Comparison of ENCODE assay signal across 26 cellular contexts in genomic region chr1:209526137-209526536, GRCh38. TPM values are rescaled to one million over a fixed set of nuclear protein-coding genes. Genes with fewer than 3 reads are reported as not detected.
"Had no signal": no experiment of that assay in that cellular context is flagged by ENCODE, and none has a peak within 500 bp of the region (broad histone marks: within the 10 kb centered on the region; RNA-seq: fewer than 3 reads in every experiment).

No MANE protein-coding gene starts in this region.

- H3K36me3 Mint-ChIP-seq: activated CD4-positive, alpha-beta memory T cell treated with anti-CD3 and anti-CD28 coated beads for 36 hours; activated naive CD8-positive, alpha-beta T cell had no signal

- H3K36me3 ChIP-seq: brain microvascular endothelial cell, cardiac muscle cell had no signal

- H3K27me3 ChIP-seq: brain microvascular endothelial cell, cardiac muscle cell had no signal

- H3K4me1 Mint-ChIP-seq: activated CD4-positive, alpha-beta T cell treated with anti-CD3 and anti-CD28 coated beads, Interleukin-2, amount 10 ng/mL, durations not matched to agents 7 days and 5 days; activated T-helper 17 cell treated with anti-CD3 and anti-CD28 coated beads, Interleukin-2, amount 50 U/mL, for 72 hours had no signal

- ATAC-seq: activated T-helper 17 cell treated with anti-CD3 and anti-CD28 coated beads, Interleukin-2, amount 50 U/mL, for 72 hours; K562; T-helper 17 cell had no signal

- H3K27ac Mint-ChIP-seq: activated CD4-positive, alpha-beta memory T cell treated with anti-CD3 and anti-CD28 coated beads for 36 hours; activated CD4-positive, alpha-beta T cell treated with anti-CD3 and anti-CD28 coated beads, Interleukin-2, amount 10 ng/mL, durations not matched to agents 7 days and 5 days; activated naive CD4-positive, alpha-beta T cell treated with anti-CD3 and anti-CD28 coated beads for 36 hours; activated naive CD8-positive, alpha-beta T cell; activated T-helper 17 cell treated with anti-CD3 and anti-CD28 coated beads, Interleukin-2, amount 50 U/mL, for 72 hours; T-helper 17 cell had no signal

- DNase-seq: activated CD4-positive, alpha-beta memory T cell treated with anti-CD3 and anti-CD28 coated beads for 36 hours; activated CD4-positive, alpha-beta T cell treated with anti-CD3 and anti-CD28 coated beads, Interleukin-2, amount 10 ng/mL, durations not matched to agents 7 days and 5 days; activated CD4-positive, CD25-positive, alpha-beta regulatory T cell; activated CD8-positive, alpha-beta memory T cell treated with anti-CD3 and anti-CD28 coated beads for 24 hours; activated gamma-delta T cell; activated naive CD4-positive, alpha-beta T cell treated with anti-CD3 and anti-CD28 coated beads for 36 hours; activated T-cell treated with anti-CD3 and anti-CD28 coated beads for 4 hours; activated T-cell treated with anti-CD3 and anti-CD28 coated beads, Interleukin-2, amount 50 U/mL, for 48 hours; brain microvascular endothelial cell; Karpas-422; NCI-H1092; NCI-H1417; NCI-H1694; NCI-H2029; NCI-H2107; NCI-H2171 treated with DMSO at 0.1 percent for 48 hours; NCI-H226; NCI-H526 treated with DMSO at 0.1 percent for 48 hours; SHP77 treated with DMSO at 0.1 percent for 48 hours; T-helper 17 cell; T-helper 9 cell had no signal

- H3K27ac ChIP-seq: brain microvascular endothelial cell, cardiac muscle cell had no signal

- H3K4me3 Mint-ChIP-seq: activated CD4-positive, alpha-beta memory T cell treated with anti-CD3 and anti-CD28 coated beads for 36 hours; activated CD4-positive, alpha-beta T cell treated with anti-CD3 and anti-CD28 coated beads, Interleukin-2, amount 10 ng/mL, durations not matched to agents 7 days and 5 days; activated naive CD4-positive, alpha-beta T cell treated with anti-CD3 and anti-CD28 coated beads for 36 hours; activated naive CD8-positive, alpha-beta T cell; activated T-helper 17 cell treated with anti-CD3 and anti-CD28 coated beads, Interleukin-2, amount 50 U/mL, for 72 hours; T-helper 17 cell had no signal

- H3K4me3 ChIP-seq: cardiac muscle cell, K562 had no signal

- H3K9me3 Mint-ChIP-seq: activated CD4-positive, alpha-beta memory T cell treated with anti-CD3 and anti-CD28 coated beads for 36 hours; activated CD4-positive, alpha-beta T cell treated with anti-CD3 and anti-CD28 coated beads, Interleukin-2, amount 10 ng/mL, durations not matched to agents 7 days and 5 days; activated naive CD4-positive, alpha-beta T cell treated with anti-CD3 and anti-CD28 coated beads for 36 hours; activated T-helper 17 cell treated with anti-CD3 and anti-CD28 coated beads, Interleukin-2, amount 50 U/mL, for 72 hours had no signal

RNA-seq across cellular contexts. Expression of gene CAMK1G, which starts 57.4 kb away (rescaled TPM):
- total RNA-seq: activated CD4-positive, alpha-beta T cell treated with anti-CD3 and anti-CD28 coated beads, Interleukin-2, amount 10 ng/mL, durations not matched to agents 7 days and 5 days; K562; NCI-H460; T-helper 17 cell had no signal
- polyA plus RNA-seq: K562 had no signal
